In the genomic region with DNA sequence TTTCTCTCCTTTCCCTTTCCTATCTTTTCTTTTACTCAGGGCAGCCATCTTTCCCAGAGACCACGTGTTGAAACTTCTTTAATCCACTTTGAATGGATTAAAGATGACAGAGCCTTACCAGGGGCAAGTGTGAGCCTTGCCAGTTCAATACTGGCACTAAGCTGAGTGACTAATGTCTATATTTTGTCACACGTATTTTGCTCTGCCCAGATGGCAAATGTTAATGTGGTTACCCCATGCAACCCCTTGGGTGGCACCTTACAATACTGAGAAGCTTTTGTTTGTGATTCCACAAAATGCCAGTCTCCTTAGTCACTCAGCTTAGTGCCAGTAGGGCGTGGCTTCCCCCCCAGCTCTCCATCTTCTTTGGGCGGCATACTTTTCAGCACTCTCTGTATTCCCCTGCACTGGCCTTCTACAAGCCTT, we compare ENCODE assay signal across 15 cellular contexts. TPM values are rescaled to one million over a fixed set of nuclear protein-coding genes. Genes with fewer than 3 reads are reported as not detected.
DNase-seq lines count a peak whose midpoint lies in the region; ATAC-seq and TF ChIP-seq lines count a peak whose summit lies in the region.
"Had no signal": no experiment of that assay in that cellular context is flagged by ENCODE, and none has a peak within 500 bp of the region (broad histone marks: within the 10 kb centered on the region; RNA-seq: fewer than 3 reads in every experiment).

No MANE protein-coding gene starts in this region.

- H3K9me3 Mint-ChIP-seq in MCF 10A (ENCODE audit: unreplicated experiment), result no peaks in the 10 kb centered on the region
- H3K9me3 Mint-ChIP-seq in activated CD8-positive, alpha-beta memory T cell treated with anti-CD3 and anti-CD28 coated beads, Interleukin-2, amount 10 ng/mL, durations not matched to agents 7 days and 5 days (ENCODE audit: low read depth), result no peaks in the 10 kb centered on the region
- H3K9me3 Mint-ChIP-seq: activated naive CD4-positive, alpha-beta T cell treated with anti-CD3 and anti-CD28 coated beads, Interleukin-2, amount 50 U/mL, for 24 hours; CD4-positive, alpha-beta T cell; endodermal cell had no signal

- no peak for TF ChIP-seq CTCF in MCF 10A (IDR thresholded peaks at IDR 0.05; ENCODE audit: unreplicated experiment)
- no peak for TF ChIP-seq CTCF in osteoblast (IDR thresholded peaks at IDR 0.05; ENCODE audit: extremely low read depth, low read depth, low read length)
- TF ChIP-seq CTCF in dorsolateral prefrontal cortex (IDR thresholded peaks at IDR 0.05 in 54 of 56, conservative IDR thresholded peaks at IDR 0.05 in 2 of 56; ENCODE audit: low read depth in 1 of 56, partially characterized antibody in 56 of 56), result no peak

- H3K27me3 Mint-ChIP-seq in MCF 10A (ENCODE audit: insufficient read depth, unreplicated experiment), result no peaks in the 10 kb centered on the region
- H3K27me3 Mint-ChIP-seq in activated CD8-positive, alpha-beta memory T cell treated with anti-CD3 and anti-CD28 coated beads, Interleukin-2, amount 10 ng/mL, durations not matched to agents 7 days and 5 days, result no peaks in the 10 kb centered on the region
- H3K27me3 Mint-ChIP-seq: activated naive CD4-positive, alpha-beta T cell treated with anti-CD3 and anti-CD28 coated beads, Interleukin-2, amount 50 U/mL, for 24 hours; CD4-positive, alpha-beta T cell had no signal

- H3K79me2 ChIP-seq in osteoblast (ENCODE audit: insufficient read depth, low read length), result no peaks in the 10 kb centered on the region

- DNase-seq in EL, result peak; percentile 72
- DNase-seq in NCI-H69 (lab: John Stamatoyannopoulos, UW), result peak; percentile 44
- peak; percentile 80 for DNase-seq in MCF 10A (ENCODE audit: unreplicated experiment)
- no peak for DNase-seq in osteoblast (ENCODE audit: insufficient read length, low spot score, missing footprints)
- DNase-seq in activated CD8-positive, alpha-beta memory T cell treated with anti-CD3 and anti-CD28 coated beads, Interleukin-2, amount 10 ng/mL, durations not matched to agents 7 days and 5 days, result no peak
- DNase-seq in NCI-H2227 treated with DMSO at 0.1 percent for 48 hours (lab: John Stamatoyannopoulos, UW), result no peak
- DNase-seq in dorsolateral prefrontal cortex, result no peak
- DNase-seq: CD4-positive, alpha-beta T cell; endodermal cell; Kasumi-1; right cardiac atrium; tibial artery had no signal

- no peak overlapping the region for H3K4me3 ChIP-seq in osteoblast (ENCODE audit: insufficient read depth, low read length)
- no peak overlapping the region for H3K4me3 ChIP-seq in dorsolateral prefrontal cortex
- H3K4me3 ChIP-seq: HAP-1, tibial artery had no signal

- POLR2A ChIA-PET in MCF 10A (lab: Yijun Ruan, JAX), result interaction anchor here (0.7 to 3.0 kb wide), 15 partner anchors 9 to 96 kb away, joined by 3 to 21 read pairs (median 4); partner anchors contain the start of gene ANXA1

- H4K20me1 ChIP-seq in osteoblast (ENCODE audit: insufficient read depth, low read length), result no peaks in the 10 kb centered on the region

- BruUV-seq in MCF 10A (replicated peaks; lab: Mats Ljungman, UMichigan), result no TSS peak

- H3K27ac Mint-ChIP-seq in MCF 10A (ENCODE audit: low read depth, unreplicated experiment), result peak overlapping the region; percentile 83
- no peak overlapping the region for H3K27ac Mint-ChIP-seq in activated CD8-positive, alpha-beta memory T cell treated with anti-CD3 and anti-CD28 coated beads, Interleukin-2, amount 10 ng/mL, durations not matched to agents 7 days and 5 days
- H3K27ac Mint-ChIP-seq: activated naive CD4-positive, alpha-beta T cell treated with anti-CD3 and anti-CD28 coated beads, Interleukin-2, amount 50 U/mL, for 24 hours; CD4-positive, alpha-beta T cell; endodermal cell had no signal

- H3K9me3 ChIP-seq in osteoblast (ENCODE audit: low read depth, low read length), result no peaks in the 10 kb centered on the region
- H3K9me3 ChIP-seq: HAP-1, tibial artery had no signal

- H3K36me3 Mint-ChIP-seq in MCF 10A (ENCODE audit: insufficient read depth, unreplicated experiment), result peaks cover 48% of the 10 kb centered on the region
- peaks cover 3% of the 10 kb centered on the region for H3K36me3 Mint-ChIP-seq in activated CD8-positive, alpha-beta memory T cell treated with anti-CD3 and anti-CD28 coated beads, Interleukin-2, amount 10 ng/mL, durations not matched to agents 7 days and 5 days

- no peak overlapping the region for H3K4me3 Mint-ChIP-seq in MCF 10A (ENCODE audit: unreplicated experiment)
- no peak overlapping the region for H3K4me3 Mint-ChIP-seq in activated CD8-positive, alpha-beta memory T cell treated with anti-CD3 and anti-CD28 coated beads, Interleukin-2, amount 10 ng/mL, durations not matched to agents 7 days and 5 days
- H3K4me3 Mint-ChIP-seq: activated naive CD4-positive, alpha-beta T cell treated with anti-CD3 and anti-CD28 coated beads, Interleukin-2, amount 50 U/mL, for 24 hours; CD4-positive, alpha-beta T cell; endodermal cell had no signal

- no peak for ATAC-seq in activated CD8-positive, alpha-beta memory T cell treated with anti-CD3 and anti-CD28 coated beads, Interleukin-2, amount 10 ng/mL, durations not matched to agents 7 days and 5 days
- ATAC-seq in HG02678 (IDR thresholded peaks at IDR 0.05; ENCODE audit: unreplicated experiment), result no peak

- peak overlapping the region; percentile 18 for H2AFZ ChIP-seq in osteoblast (ENCODE audit: low read length)

- H3K27ac ChIP-seq in osteoblast (ENCODE audit: low read depth, low read length), result no peak overlapping the region
- H3K27ac ChIP-seq in dorsolateral prefrontal cortex, result no peak overlapping the region

- peaks cover 15% of the 10 kb centered on the region for H3K4me1 Mint-ChIP-seq in MCF 10A (ENCODE audit: insufficient read depth, unreplicated experiment)
- H3K4me1 Mint-ChIP-seq in activated CD8-positive, alpha-beta memory T cell treated with anti-CD3 and anti-CD28 coated beads, Interleukin-2, amount 10 ng/mL, durations not matched to agents 7 days and 5 days, result no peaks in the 10 kb centered on the region

- no peaks in the 10 kb centered on the region for H3K4me1 ChIP-seq in osteoblast (ENCODE audit: insufficient read depth, low read length)

- CTCF ChIA-PET in MCF 10A (lab: Yijun Ruan, JAX), result interaction anchor here (0.6 to 9.0 kb wide), 15 partner anchors 9 to 1140 kb away, joined by 3 to 99 read pairs (median 4); no protein-coding TSS in a partner anchor
- CTCF ChIA-PET in activated CD8-positive, alpha-beta memory T cell treated with anti-CD3 and anti-CD28 coated beads, Interleukin-2, amount 10 ng/mL, durations not matched to agents 7 days and 5 days (lab: Charles Lee), result interaction anchor here (0.7 to 8.5 kb wide), 4 partner anchors 20 to 71 kb away, joined by 3 to 70 read pairs (median 4); no protein-coding TSS in a partner anchor

- H3K27me3 ChIP-seq in osteoblast (ENCODE audit: insufficient read depth, low read length) (no peaks in the 10 kb centered on the region), dorsolateral prefrontal cortex (no peaks in the 10 kb centered on the region)
- H3K27me3 ChIP-seq: tibial artery had no signal

- intact Hi-C loops in MCF 10A (cut with micrococcal nuclease) (no loop called here), dorsolateral prefrontal cortex (cut with DNase I) (loop anchor here in 1 of 2 donors (10.0 kb wide), 1 partner anchor 312 kb away; no protein-coding TSS in a partner anchor)

- no peak overlapping the region for H3K4me2 ChIP-seq in osteoblast (ENCODE audit: insufficient read depth, low read length)

- peaks cover under 1% of the 10 kb centered on the region for H3K36me3 ChIP-seq in osteoblast (ENCODE audit: insufficient read depth, low read length)
- H3K36me3 ChIP-seq: HAP-1 had no signal

RNA-seq across cellular contexts. Expression of gene ANXA1, which starts 24.8 kb away (rescaled TPM):
- total RNA-seq in MCF 10A (2022) (731 and 810 TPM in 2 replicates), osteoblast (803 and 816 TPM in 2 replicates), dorsolateral prefrontal cortex (10 to 100 TPM in 111 of 120 experiments, 1 to 10 TPM in 9; 8.2 to 56.0 (median 17.2) TPM)
- total RNA-seq in activated CD8-positive, alpha-beta memory T cell treated with anti-CD3 and anti-CD28 coated beads, Interleukin-2, amount 10 ng/mL, durations not matched to agents 7 days and 5 days, result 100 to 1,000 TPM; 135 to 177 TPM

Comparison
In these comparisons a context has a peak if more than half of its experiments do, and no peak if none do; other contexts are left out.
1. DNase-seq: peak in EL (single experiment), NCI-H69 (single experiment) and MCF 10A (single experiment); none in osteoblast (single experiment), activated CD8-positive, alpha-beta memory T cell treated with anti-CD3 and anti-CD28 coated beads, Interleukin-2, amount 10 ng/mL, durations not matched to agents 7 days and 5 days (single experiment), NCI-H2227 treated with DMSO at 0.1 percent for 48 hours (single experiment) and dorsolateral prefrontal cortex (0 of 10).